8 cellular contexts compared by ENCODE assay signal in the genomic region with DNA sequence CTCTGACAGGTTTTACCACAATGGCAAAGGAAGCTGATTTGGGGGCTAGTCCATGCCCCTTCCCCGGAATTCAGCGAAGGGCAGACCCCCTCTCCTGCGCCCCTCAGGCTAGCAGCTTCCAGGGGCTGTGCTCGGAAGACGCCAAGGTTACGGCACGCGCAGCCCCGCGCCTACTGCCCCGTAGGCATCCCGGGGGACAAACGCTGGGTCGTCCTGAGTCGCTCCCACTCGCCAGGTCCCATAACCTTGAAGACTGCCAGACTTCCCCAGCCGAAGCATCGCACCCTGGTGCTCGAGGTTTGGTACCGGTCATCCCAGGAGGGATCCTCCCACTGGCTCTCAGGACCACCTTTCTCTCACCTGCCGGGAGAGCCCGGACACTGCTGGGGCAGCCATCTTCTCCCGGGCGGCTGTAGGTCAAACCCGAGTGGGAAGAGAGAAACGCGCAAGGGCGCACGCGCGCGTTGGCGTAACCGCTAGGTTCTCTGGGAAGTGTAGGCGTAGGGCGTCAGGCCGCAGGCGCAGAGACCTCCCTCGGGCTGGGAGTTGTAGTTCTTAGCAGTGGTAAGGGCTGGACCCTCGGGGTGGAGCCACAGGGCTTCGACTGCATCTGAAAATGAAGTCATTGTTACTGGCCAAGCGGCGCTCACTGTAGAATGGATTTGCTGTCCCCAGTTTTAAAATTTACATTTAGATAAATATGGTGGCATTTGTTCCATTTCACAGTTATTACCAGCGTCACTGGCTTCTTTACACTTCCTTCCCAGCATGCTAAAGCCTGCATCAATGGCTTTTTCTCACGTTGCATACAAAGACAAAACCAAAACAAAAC. TPM values are rescaled to one million over a fixed set of nuclear protein-coding genes. Genes with fewer than 3 reads are reported as not detected.
DNase-seq lines count a peak whose midpoint lies in the region; ATAC-seq and TF ChIP-seq lines count a peak whose summit lies in the region.

Gene ATP5PO (minus strand): TSS at position 437 of the 832 bp plus-strand sequence. CDS start 41 bp downstream, at position 396.

- H3K36me3 ChIP-seq in prostate gland, result no peaks in the 10 kb centered on the region
- H3K36me3 ChIP-seq in urinary bladder (ENCODE audit: insufficient read depth), result no peaks in the 10 kb centered on the region

- WGBS in prostate gland, result under 1% methylated on average over 45 of the region's 45 CpGs
- under 1% methylated on average over 45 of the region's 45 CpGs for whole genome bisulfite sequencing in urinary bladder

- peak; percentile 92 for DNase-seq in NCI-H187 treated with DMSO at 0.1 percent for 48 hours (lab: John Stamatoyannopoulos, UW)
- DNase-seq in anterior cingulate cortex (lab: John Stamatoyannopoulos, UW), result peak; percentile 81 to 99 (median 96)
- DNase-seq in left ventricle myocardium superior, result peak; percentile 99
- DNase-seq in prostate gland (ENCODE audit: low spot score), result peak; percentile 95

- H3K4me1 ChIP-seq in prostate gland (replicated peaks) (no peaks in the 10 kb centered on the region), urinary bladder (ENCODE audit: insufficient read depth) (no peaks in the 10 kb centered on the region)

- H3K4me3 ChIP-seq in prostate gland, result peak within 1 kb of the TSS; percentile 76 to 93
- peak within 1 kb of the TSS; percentile 97 for H3K4me3 ChIP-seq in urinary bladder (ENCODE audit: low read depth, low read length)

- H3K9me3 ChIP-seq in prostate gland, result no peaks in the 10 kb centered on the region

- ATAC-seq in GM18499 (IDR thresholded peaks at IDR 0.05; ENCODE audit: insufficient read depth, unreplicated experiment) (peak; percentile 92), HG02943 (IDR thresholded peaks at IDR 0.05; ENCODE audit: low read depth, unreplicated experiment) (peak; percentile 97), left ventricle myocardium superior (peak; percentile 99)

- TF ChIP-seq CTCF in prostate gland (IDR thresholded peaks at IDR 0.05), result peak in 3 of 4 experiments; percentile 6 to 38 (median 33)

- TF ChIP-seq POLR2A in prostate gland (IDR thresholded peaks at IDR 0.05), result peak; percentile 91

- intact Hi-C loops in T-helper 2 cell treated with Interferon-gamma antibody and Interleukin-4, amounts not matched to agents 100 ng/mL and 5 ng/mL, for 36 hours (cut with micrococcal nuclease), result loop anchor here (1.0 to 5.0 kb wide), 3 partner anchors 33 to 282 kb away; partner anchors contain the start of gene CRYZL1
- intact Hi-C loops in left ventricle myocardium superior (cut with micrococcal nuclease) (loop anchor here (5.0 kb wide), 1 partner anchor 432 kb away; no protein-coding TSS in a partner anchor), prostate gland (cut with DNase I) (loop anchor here (10.0 kb wide), 1 partner anchor 699 kb away; the partner anchor contains the start of gene RCAN1)

- H3K27me3 ChIP-seq in prostate gland (replicated peaks; ENCODE audit: insufficient read depth), result no peaks in the 10 kb centered on the region

- H3K27ac ChIP-seq in prostate gland, result peak within 1 kb of the TSS; percentile 73 to 82
- peak within 1 kb of the TSS; percentile 81 for H3K27ac ChIP-seq in urinary bladder (ENCODE audit: low read depth)

RNA-seq across cellular contexts. Expression of gene ATP5PO, which starts in this region (rescaled TPM):
- total RNA-seq in T-helper 2 cell treated with Interferon-gamma antibody and Interleukin-4, amounts not matched to agents 100 ng/mL and 5 ng/mL, for 36 hours, result 203 and 212 TPM in 2 replicates
- total RNA-seq in left ventricle myocardium superior (850 TPM), prostate gland (100 to 1,000 TPM; 143 to 153 TPM), urinary bladder (106 TPM)
- 283 TPM for polyA plus RNA-seq in urinary bladder

Comparison
In these comparisons a context has a peak if more than half of its experiments do, and no peak if none do; other contexts are left out.
1. Peak in every context shown above with its lines: DNase-seq, ATAC-seq, H3K4me3 ChIP-seq and H3K27ac ChIP-seq.